ENCODE assay signal across 18 cellular contexts in the genomic region with DNA sequence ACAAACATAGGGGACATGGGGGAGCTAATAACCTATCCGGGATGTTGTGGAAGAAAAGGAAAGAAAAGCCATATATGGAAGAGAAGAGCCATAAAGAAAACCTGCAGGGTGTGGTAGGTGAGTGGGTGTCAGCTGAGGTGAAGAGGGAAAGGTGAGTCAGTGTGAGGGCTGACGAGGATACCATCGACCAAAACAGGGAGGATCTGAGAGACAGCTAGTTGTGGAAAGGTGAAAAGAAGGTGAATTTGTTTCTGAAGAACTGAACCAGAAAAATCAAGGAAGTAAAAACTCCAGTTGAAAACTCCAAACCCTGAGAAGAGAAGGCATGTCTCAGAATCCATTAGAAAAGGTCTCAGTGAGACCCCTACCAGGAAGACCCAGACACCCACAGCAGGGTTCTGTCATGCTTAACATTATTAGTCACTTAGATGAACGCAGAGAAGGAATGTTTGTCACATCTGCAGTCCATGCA. TPM values are rescaled to one million over a fixed set of nuclear protein-coding genes. Genes with fewer than 3 reads are reported as not detected.
DNase-seq lines count a peak whose midpoint lies in the region; ATAC-seq and TF ChIP-seq lines count a peak whose summit lies in the region.
"Had no signal": no experiment of that assay in that cellular context is flagged by ENCODE, and none has a peak within 500 bp of the region (broad histone marks: within the 10 kb centered on the region; RNA-seq: fewer than 3 reads in every experiment).

No MANE protein-coding gene starts in this region.

- H3K36me3 ChIP-seq in HCT116 (ENCODE audit: control insufficient read depth in 1 of 2, insufficient read depth in 2 of 2, low read length in 2 of 2) (no peaks in the 10 kb centered on the region), mammary epithelial cell (ENCODE audit: insufficient read depth, low read length) (no peaks in the 10 kb centered on the region), right lobe of liver (no peaks in the 10 kb centered on the region)
- H3K36me3 ChIP-seq: adrenal gland had no signal

- no TSS peak for BruUV-seq in Calu3 (replicated peaks; lab: Mats Ljungman, UMichigan)
- BruUV-seq in HCT116 (replicated peaks; lab: Mats Ljungman, UMichigan): no TSS peak
- BruUV-seq in mammary epithelial cell (replicated peaks; lab: Mats Ljungman, UMichigan): no TSS peak

- intact Hi-C loops in Calu3 (cut with micrococcal nuclease; ENCODE audit: unreplicated experiment) (no loop called here), HCT116 (cut with micrococcal nuclease) (no loop called here), mammary epithelial cell (cut with micrococcal nuclease) (no loop called here), right lobe of liver (cut with DNase I) (no loop called here), right cardiac atrium (cut with DNase I) (no loop called here)

- ATAC-seq in HCT116: peak; percentile 85
- peak in 1 of 4 donors; percentile 11 for ATAC-seq in right lobe of liver
- ATAC-seq in GM19397 (IDR thresholded peaks at IDR 0.05; ENCODE audit: unreplicated experiment): no peak
- ATAC-seq in right cardiac atrium: no peak
- no peak for ATAC-seq in HG02798 (IDR thresholded peaks at IDR 0.05; ENCODE audit: poor library complexity, unreplicated experiment)

- peak overlapping the region; percentile 59 for H2AFZ ChIP-seq in HCT116 (ENCODE audit: low read depth, low read length, poor library complexity, severe bottlenecking)
- H2AFZ ChIP-seq in mammary epithelial cell (ENCODE audit: low read depth, low read length): peak overlapping the region; percentile 59

- peak overlapping the region; percentile 19 for H3K27ac Mint-ChIP-seq in Calu3 (ENCODE audit: unreplicated experiment)
- H3K27ac Mint-ChIP-seq: activated T-helper 2 cell treated with anti-CD3 and anti-CD28 coated beads, Interferon-gamma antibody, Interleukin-2, Interleukin-4, amounts not matched to agents 10 μg/mL and 5 μg/mL and 100 μg/mL, durations not matched to agents 14 hours and 24 hours and 36 hours; endodermal cell had no signal

- peaks cover 14% of the 10 kb centered on the region for H3K36me3 Mint-ChIP-seq in Calu3 (ENCODE audit: insufficient read depth, unreplicated experiment)

- peaks cover 14 to 25% of the 10 kb centered on the region in 2 experiments for H3K4me1 ChIP-seq in HCT116 (ENCODE audit: control insufficient read depth in 1 of 2, insufficient read depth in 2 of 2, low read length in 2 of 2)
- H3K4me1 ChIP-seq in mammary epithelial cell (ENCODE audit: insufficient read depth, low read length): peaks cover 33% of the 10 kb centered on the region
- peaks cover 0 to 53% (median 23%) of the 10 kb centered on the region in 4 donors for H3K4me1 ChIP-seq in right lobe of liver
- H3K4me1 ChIP-seq in right cardiac atrium (ENCODE audit: control insufficient read depth, insufficient read depth, low read length): no peaks in the 10 kb centered on the region
- H3K4me1 ChIP-seq: adrenal gland had no signal

- H3K4me2 ChIP-seq in HCT116 (ENCODE audit: low read length): peak overlapping the region; percentile 70
- peak overlapping the region; percentile 69 for H3K4me2 ChIP-seq in mammary epithelial cell (ENCODE audit: insufficient read depth, low read depth, low read length)

- WGBS in mammary epithelial cell (ENCODE audit: low coverage, missing lambda C conversion rate): 16% methylated on average over 3 of the region's 4 CpGs
- WGBS in right lobe of liver (ENCODE audit: insufficient coverage, low coverage, low lambda C conversion rate, missing lambda C conversion rate): 31% methylated on average over 4 of the region's 4 CpGs
- WGBS in right cardiac atrium: 78% methylated on average over 4 of the region's 4 CpGs

- H3K4me3 ChIP-seq in HCT116 (replicated peaks in 1 of 2; ENCODE audit: low read depth in 1 of 2, low read length in 2 of 2) (peak overlapping the region in 1 of 2 experiments; percentile 33; a peak in 1 of 4 replicates), mammary epithelial cell (replicated peaks in 1 of 3; ENCODE audit: insufficient read depth in 1 of 3, low read depth in 2 of 3, low read length in 3 of 3) (no peak overlapping the region), right lobe of liver (peak overlapping the region in 1 of 3 donors; percentile 5), right cardiac atrium (ENCODE audit: low read length) (no peak overlapping the region)
- H3K4me3 ChIP-seq: adrenal gland had no signal

- in situ Hi-C loops in mammary epithelial cell (cut with MboI; ENCODE audit: low sequenced_read_pairs in 2 of 2): no loop called here

- no peaks in the 10 kb centered on the region for H4K20me1 ChIP-seq in HCT116 (ENCODE audit: insufficient read depth)
- no peaks in the 10 kb centered on the region for H4K20me1 ChIP-seq in mammary epithelial cell (ENCODE audit: insufficient read depth, low read length)

- H3K4me1 Mint-ChIP-seq in Calu3 (ENCODE audit: low read depth, unreplicated experiment): peaks cover 59% of the 10 kb centered on the region
- H3K4me1 Mint-ChIP-seq: central memory CD8-positive, alpha-beta T cell had no signal

- H3K27me3 ChIP-seq in HCT116 (ENCODE audit: insufficient read depth, low read length) (no peaks in the 10 kb centered on the region), mammary epithelial cell (ENCODE audit: insufficient read depth, low read length) (no peaks in the 10 kb centered on the region), right lobe of liver (no peaks in the 10 kb centered on the region), right cardiac atrium (ENCODE audit: control insufficient read depth, insufficient read depth) (no peaks in the 10 kb centered on the region)
- H3K27me3 ChIP-seq: adrenal gland had no signal

- H3K27ac ChIP-seq in HCT116 (ENCODE audit: low read depth, low read length): no peak overlapping the region
- peak overlapping the region; percentile 66 for H3K27ac ChIP-seq in mammary epithelial cell (ENCODE audit: insufficient read depth, low read depth, low read length)
- peak overlapping the region; percentile 37 to 75 (median 65) for H3K27ac ChIP-seq in right lobe of liver
- H3K27ac ChIP-seq in right cardiac atrium (ENCODE audit: low read length): no peak overlapping the region
- H3K27ac ChIP-seq: adrenal gland had no signal

- H3K9ac ChIP-seq in HCT116 (ENCODE audit: low read length): no peak overlapping the region
- H3K9ac ChIP-seq in mammary epithelial cell (ENCODE audit: insufficient read depth, low read length): peak overlapping the region; percentile 36

- H3K9me3 ChIP-seq in HCT116 (ENCODE audit: control insufficient read depth in 1 of 2, insufficient read depth in 1 of 2, low read depth in 1 of 2, low read length in 2 of 2) (no peaks in the 10 kb centered on the region), mammary epithelial cell (replicated peaks; ENCODE audit: insufficient read depth, low read length) (no peaks in the 10 kb centered on the region), right lobe of liver (no peaks in the 10 kb centered on the region), right cardiac atrium (ENCODE audit: control insufficient read depth, low read length) (no peaks in the 10 kb centered on the region)
- H3K9me3 ChIP-seq: adrenal gland had no signal

- DNase-seq in Calu3 (no peak), HCT116 (ENCODE audit: low read depth, low spot score) (peak; percentile 54), mammary epithelial cell (peak; percentile 84), right lobe of liver (no peak), HCEC 1CT (no peak), right cardiac atrium (no peak)
- DNase-seq: activated CD8-positive, alpha-beta memory T cell treated with anti-CD3 and anti-CD28 coated beads for 24 hours; adrenal gland; endodermal cell; NCI-H2029; NCI-H526; retina had no signal

- dilution Hi-C loops in mammary epithelial cell (cut with HindIII; ENCODE audit: low sequenced_read_pairs): no loop called here

- no peaks in the 10 kb centered on the region for H3K9me2 ChIP-seq in HCT116 (ENCODE audit: insufficient read depth)

- CTCF ChIA-PET in Calu3 (lab: Charles Lee): interaction anchor here (1.4 kb wide), 1 partner anchor 38 kb away, joined by 4 read pairs; no protein-coding TSS in a partner anchor
- CTCF ChIA-PET in HCT116 (lab: Charles Lee): interaction anchor here (1.3 kb wide), 1 partner anchor 38 kb away, joined by 6 read pairs; no protein-coding TSS in a partner anchor
- CTCF ChIA-PET in mammary epithelial cell (lab: Charles Lee; ENCODE audit: low non-redundant PET): no interaction called here

- no peak for TF ChIP-seq RAD21 in HCT116 (IDR thresholded peaks at IDR 0.05; ENCODE audit: low read depth)

- RAD21 ChIA-PET in HCT116 (lab: Charles Lee; ENCODE audit: low non-redundant PET in 1 of 2, low total read pairs in 2 of 2, uncharacterized antibody in 2 of 2, unreplicated experiment in 2 of 2): no interaction called here

- H3K79me2 ChIP-seq in HCT116 (ENCODE audit: insufficient read depth, low read length) (no peaks in the 10 kb centered on the region), mammary epithelial cell (ENCODE audit: insufficient read depth, low read length) (peaks cover 3% of the 10 kb centered on the region)

- no peak for TF ChIP-seq CTCF in Calu3 (IDR thresholded peaks at IDR 0.05; ENCODE audit: unreplicated experiment)
- no peak for TF ChIP-seq CTCF in HCT116 (IDR thresholded peaks at IDR 0.05 in 2 of 3, conservative IDR thresholded peaks at IDR 0.05 in 1 of 3; ENCODE audit: borderline replicate concordance in 1 of 3, insufficient read depth in 1 of 3, low read depth in 2 of 3, low read length in 2 of 3)
- TF ChIP-seq CTCF in mammary epithelial cell (conservative IDR thresholded peaks at IDR 0.05 in 1 of 2, IDR thresholded peaks at IDR 0.05 in 1 of 2; ENCODE audit: extremely low read depth in 1 of 2, insufficient read depth in 1 of 2, low read depth in 1 of 2, low read length in 2 of 2): no peak
- no peak for TF ChIP-seq CTCF in right lobe of liver (IDR thresholded peaks at IDR 0.05)

- POLR2A ChIA-PET in HCT116 (lab: Charles Lee): no interaction called here

- no peak for TF ChIP-seq POLR2A in HCT116 (IDR thresholded peaks at IDR 0.05; ENCODE audit: borderline replicate concordance, extremely low read depth, insufficient read depth, insufficient read length)
- TF ChIP-seq POLR2A in right lobe of liver (IDR thresholded peaks at IDR 0.05): no peak

- H3K4me3 Mint-ChIP-seq in Calu3 (ENCODE audit: low read depth, unreplicated experiment): peak overlapping the region; percentile 7
- H3K4me3 Mint-ChIP-seq: central memory CD8-positive, alpha-beta T cell; endodermal cell had no signal

- H3K27me3 Mint-ChIP-seq in Calu3 (ENCODE audit: unreplicated experiment): no peaks in the 10 kb centered on the region

- H3K9me3 Mint-ChIP-seq in Calu3 (ENCODE audit: low read depth, unreplicated experiment): no peaks in the 10 kb centered on the region
- H3K9me3 Mint-ChIP-seq: activated T-helper 2 cell treated with anti-CD3 and anti-CD28 coated beads, Interferon-gamma antibody, Interleukin-2, Interleukin-4, amounts not matched to agents 10 μg/mL and 5 μg/mL and 100 μg/mL, durations not matched to agents 14 hours and 24 hours and 36 hours; central memory CD8-positive, alpha-beta T cell; endodermal cell had no signal

RNA-seq across cellular contexts. Expression of a gene that starts 4.1 kb away (rescaled TPM):
- total RNA-seq in Calu3 (2022) (7.5 and 9.5 TPM in 2 replicates), HCT116 (2021; ENCODE audit: unreplicated experiment) (0.59 TPM), mammary epithelial cell (1 to 10 TPM; 5.8 to 9.8 TPM), right lobe of liver (10 to 100 TPM in 5 of 6 experiments, 1 to 10 TPM in 1; 9.9 to 47.7 (median 20.9) TPM), right cardiac atrium (1 to 10 TPM; 1.4 to 2.1 (median 1.7) TPM)
- polyA plus RNA-seq in HCT116 (2012): 0.06 and 0.08 TPM in 2 replicates
- polyA plus RNA-seq in mammary epithelial cell (2.9 TPM), right cardiac atrium (0.59 TPM)
- polyA minus RNA-seq in mammary epithelial cell: not detected
- total RNA-seq: activated T-helper 2 cell treated with anti-CD3 and anti-CD28 coated beads, Interferon-gamma antibody, Interleukin-2, Interleukin-4, amounts not matched to agents 10 μg/mL and 5 μg/mL and 100 μg/mL, durations not matched to agents 14 hours and 24 hours and 36 hours; endodermal cell had no signal

RNA-seq across cellular contexts. Expression of a gene that starts 37.0 kb away (rescaled TPM):
- total RNA-seq in Calu3 (2022) (not detected in 2 replicates), HCT116 (2021; ENCODE audit: unreplicated experiment) (not detected), mammary epithelial cell (not detected), right lobe of liver (not detected), right cardiac atrium (not detected)
- not detected in 2 replicates for polyA plus RNA-seq in HCT116 (2012)
- polyA plus RNA-seq in mammary epithelial cell (not detected), right cardiac atrium (not detected)
- polyA minus RNA-seq in mammary epithelial cell: not detected
- total RNA-seq: activated T-helper 2 cell treated with anti-CD3 and anti-CD28 coated beads, Interferon-gamma antibody, Interleukin-2, Interleukin-4, amounts not matched to agents 10 μg/mL and 5 μg/mL and 100 μg/mL, durations not matched to agents 14 hours and 24 hours and 36 hours; adrenal gland; endodermal cell; frontal cortex; mesenteric fat pad had no signal
- polyA plus RNA-seq: adrenal gland had no signal

Comparison
In these comparisons a context has a peak if more than half of its experiments do, and no peak if none do; other contexts are left out.
1. DNase-seq: peak in HCT116 (single experiment) and mammary epithelial cell (single experiment); none in Calu3 (single experiment), right lobe of liver (0 of 3), HCEC 1CT (single experiment) and right cardiac atrium (0 of 3).
2. H3K27ac ChIP-seq: peak in mammary epithelial cell (single experiment) and right lobe of liver (3 of 3); none in HCT116 (single experiment) and right cardiac atrium (single experiment).